ENCODE assay signal across 17 cellular contexts in genomic region chr1:165661691-165662090, GRCh38.
"Had no signal": no experiment of that assay in that cellular context is flagged by ENCODE, and none has a peak within 500 bp of the region (broad histone marks: within the 10 kb centered on the region; RNA-seq: fewer than 3 reads in every experiment).

No MANE protein-coding gene starts in this region.

- H3K27me3 Mint-ChIP-seq: activated CD4-positive, alpha-beta memory T cell treated with anti-CD3 and anti-CD28 coated beads for 36 hours; activated naive CD4-positive, alpha-beta T cell treated with anti-CD3 and anti-CD28 coated beads, Interleukin-2, amount 10 ng/mL, durations not matched to agents 7 days and 5 days; memory B cell; naive thymus-derived CD8-positive, alpha-beta T cell; stimulated activated memory B cell treated with anti-CD40 and anti-IgM and Interleukin-4, amounts not matched to agents 10 μg/mL and 1 μg/mL and 100 μg/mL, for 72 hours had no signal

- ATAC-seq: naive thymus-derived CD8-positive, alpha-beta T cell; pancreas; right lobe of liver; stimulated activated memory B cell treated with anti-CD40 and anti-IgM and Interleukin-4, amounts not matched to agents 10 μg/mL and 1 μg/mL and 100 μg/mL, for 72 hours had no signal

- H3K27me3 ChIP-seq: heart right ventricle, pancreas, right lobe of liver, upper lobe of left lung had no signal

- H3K27ac Mint-ChIP-seq: activated CD4-positive, alpha-beta memory T cell treated with anti-CD3 and anti-CD28 coated beads for 36 hours; activated naive CD4-positive, alpha-beta T cell treated with anti-CD3 and anti-CD28 coated beads, Interleukin-2, amount 10 ng/mL, durations not matched to agents 7 days and 5 days; activated T-helper 2 cell treated with anti-CD3 and anti-CD28 coated beads, Interferon-gamma antibody, Interleukin-2, Interleukin-4, amounts not matched to agents 10 μg/mL and 5 μg/mL and 100 μg/mL, durations not matched to agents 14 hours and 24 hours and 36 hours; memory B cell; stimulated activated memory B cell treated with anti-CD40 and anti-IgM and Interleukin-4, amounts not matched to agents 10 μg/mL and 1 μg/mL and 100 μg/mL, for 72 hours had no signal

- H3K9me3 Mint-ChIP-seq: activated CD4-positive, alpha-beta memory T cell treated with anti-CD3 and anti-CD28 coated beads for 36 hours; activated naive CD4-positive, alpha-beta T cell treated with anti-CD3 and anti-CD28 coated beads, Interleukin-2, amount 10 ng/mL, durations not matched to agents 7 days and 5 days; activated T-helper 2 cell treated with anti-CD3 and anti-CD28 coated beads, Interferon-gamma antibody, Interleukin-2, Interleukin-4, amounts not matched to agents 10 μg/mL and 5 μg/mL and 100 μg/mL, durations not matched to agents 14 hours and 24 hours and 36 hours; memory B cell; naive thymus-derived CD8-positive, alpha-beta T cell; stimulated activated memory B cell treated with anti-CD40 and anti-IgM and Interleukin-4, amounts not matched to agents 10 μg/mL and 1 μg/mL and 100 μg/mL, for 72 hours had no signal

- H3K4me1 Mint-ChIP-seq: naive thymus-derived CD8-positive, alpha-beta T cell; stimulated activated memory B cell treated with anti-CD40 and anti-IgM and Interleukin-4, amounts not matched to agents 10 μg/mL and 1 μg/mL and 100 μg/mL, for 72 hours had no signal

- H3K4me3 Mint-ChIP-seq: activated CD4-positive, alpha-beta memory T cell treated with anti-CD3 and anti-CD28 coated beads for 36 hours; activated naive CD4-positive, alpha-beta T cell treated with anti-CD3 and anti-CD28 coated beads, Interleukin-2, amount 10 ng/mL, durations not matched to agents 7 days and 5 days; memory B cell; naive thymus-derived CD8-positive, alpha-beta T cell; stimulated activated memory B cell treated with anti-CD40 and anti-IgM and Interleukin-4, amounts not matched to agents 10 μg/mL and 1 μg/mL and 100 μg/mL, for 72 hours had no signal

- H3K4me3 ChIP-seq: heart right ventricle, pancreas, right lobe of liver, smooth muscle cell, thoracic aorta, upper lobe of left lung had no signal

- H3K27ac ChIP-seq: pancreas, right lobe of liver, thoracic aorta, upper lobe of left lung, WERI-Rb-1 had no signal

- H3K9me3 ChIP-seq: heart right ventricle, pancreas, right lobe of liver, thoracic aorta, upper lobe of left lung had no signal

- DNase-seq: activated CD4-positive, alpha-beta memory T cell treated with anti-CD3 and anti-CD28 coated beads for 36 hours; activated CD4-positive, alpha-beta T cell treated with anti-CD3 and anti-CD28 coated beads for 1 hour; activated naive CD4-positive, alpha-beta T cell treated with anti-CD3 and anti-CD28 coated beads, Interleukin-2, amount 10 ng/mL, durations not matched to agents 7 days and 5 days; activated T-cell treated with anti-CD3 and anti-CD28 coated beads for 4 hours; erythroblast; heart right ventricle; naive thymus-derived CD8-positive, alpha-beta T cell; pancreas; right lobe of liver; stimulated activated CD4-positive, alpha-beta T cell treated with anti-CD3 and anti-CD28 coated beads, Interleukin-4, amount 100 ng/mL, for 24 hours; upper lobe of left lung; WERI-Rb-1 had no signal
